In genomic region chr1:186302378-186302920, GRCh38 we compare ENCODE assay signal across 22 cellular contexts. TPM values are rescaled to one million over a fixed set of nuclear protein-coding genes. Genes with fewer than 3 reads are reported as not detected.
DNase-seq lines count a peak whose midpoint lies in the region; ATAC-seq and TF ChIP-seq lines count a peak whose summit lies in the region.
"Had no signal": no experiment of that assay in that cellular context is flagged by ENCODE, and none has a peak within 500 bp of the region (broad histone marks: within the 10 kb centered on the region; RNA-seq: fewer than 3 reads in every experiment).

No MANE protein-coding gene starts in this region.

- CTCF ChIA-PET in T-cell (lab: Charles Lee) = interaction anchor here (0.6 to 2.1 kb wide), 6 partner anchors 10 to 1320 kb away, joined by 3 to 6 read pairs (median 3); partner anchors contain the start of genes ODR4 (in 1 of the 2) and TPR (in 1 of the 2)

- no peak overlapping the region for H3K4me3 Mint-ChIP-seq in activated naive CD8-positive, alpha-beta T cell
- no peak overlapping the region for H3K4me3 Mint-ChIP-seq in activated naive CD8-positive, alpha-beta T cell treated with anti-CD3 and anti-CD28 coated beads for 36 hours
- peak overlapping the region in 1 of 3 donors; percentile 42 for H3K4me3 Mint-ChIP-seq in T-cell
- H3K4me3 Mint-ChIP-seq: activated naive CD8-positive, alpha-beta T cell treated with anti-CD3 and anti-CD28 coated beads, Interleukin-2, amount 50 U/mL, for 24 hours; stimulated activated naive CD8-positive, alpha-beta T cell treated with anti-CD3 and anti-CD28 coated beads, Interleukin-15, amount 100 ng/mL, for 72 hours had no signal

- intact Hi-C loops in tibial artery (cut with DNase I; ENCODE audit: low total_unique reads) = no loop called here

- H3K9me3 ChIP-seq in tibial artery = no peaks in the 10 kb centered on the region
- H3K9me3 ChIP-seq: neutrophil had no signal

- TF ChIP-seq CTCF in choroid plexus epithelial cell (conservative IDR thresholded peaks at IDR 0.05; ENCODE audit: low read depth, low read length) (no peak), tibial artery (IDR thresholded peaks at IDR 0.05) (no peak)

- POLR2A ChIA-PET in T-cell (lab: Charles Lee) = no interaction called here

- no peaks in the 10 kb centered on the region for H3K9me3 Mint-ChIP-seq in activated naive CD8-positive, alpha-beta T cell (ENCODE audit: low read depth)
- no peaks in the 10 kb centered on the region for H3K9me3 Mint-ChIP-seq in activated naive CD8-positive, alpha-beta T cell treated with anti-CD3 and anti-CD28 coated beads for 36 hours
- H3K9me3 Mint-ChIP-seq in T-cell = peaks cover 0 to 4% (median 0%) of the 10 kb centered on the region in 3 donors
- H3K9me3 Mint-ChIP-seq: activated naive CD8-positive, alpha-beta T cell treated with anti-CD3 and anti-CD28 coated beads, Interleukin-2, amount 50 U/mL, for 24 hours had no signal

- H3K27me3 ChIP-seq in tibial artery = no peaks in the 10 kb centered on the region
- H3K27me3 ChIP-seq: cardiac muscle cell, foreskin keratinocyte, neutrophil had no signal

- H3K4me1 Mint-ChIP-seq in activated naive CD8-positive, alpha-beta T cell (ENCODE audit: low read depth) = peaks cover 46% of the 10 kb centered on the region
- H3K4me1 Mint-ChIP-seq in activated naive CD8-positive, alpha-beta T cell treated with anti-CD3 and anti-CD28 coated beads for 36 hours = peaks cover 26% of the 10 kb centered on the region
- peaks cover 66 to 67% (median 66%) of the 10 kb centered on the region in 3 donors for H3K4me1 Mint-ChIP-seq in T-cell

- no peak for ATAC-seq in T-cell (replicated peaks in 1 of 4)
- ATAC-seq: activated naive CD8-positive, alpha-beta T cell treated with anti-CD3 and anti-CD28 coated beads, Interleukin-2, amount 50 U/mL, for 24 hours; foreskin keratinocyte; HCT116; left ventricle myocardium superior; stimulated activated naive CD8-positive, alpha-beta T cell treated with anti-CD3 and anti-CD28 coated beads, Interleukin-15, amount 100 ng/mL, for 72 hours had no signal

- H3K27me3 Mint-ChIP-seq in activated naive CD8-positive, alpha-beta T cell = no peaks in the 10 kb centered on the region
- H3K27me3 Mint-ChIP-seq in activated naive CD8-positive, alpha-beta T cell treated with anti-CD3 and anti-CD28 coated beads for 36 hours = no peaks in the 10 kb centered on the region
- H3K27me3 Mint-ChIP-seq in T-cell = no peaks in the 10 kb centered on the region
- H3K27me3 Mint-ChIP-seq: activated naive CD8-positive, alpha-beta T cell treated with anti-CD3 and anti-CD28 coated beads, Interleukin-2, amount 50 U/mL, for 24 hours; stimulated activated naive CD8-positive, alpha-beta T cell treated with anti-CD3 and anti-CD28 coated beads, Interleukin-15, amount 100 ng/mL, for 72 hours had no signal

- no peak overlapping the region for H3K4me3 ChIP-seq in choroid plexus epithelial cell (ENCODE audit: low read depth, low read length)
- no peak overlapping the region for H3K4me3 ChIP-seq in tibial artery
- H3K4me3 ChIP-seq: cardiac muscle cell had no signal

- H3K27ac Mint-ChIP-seq in activated naive CD8-positive, alpha-beta T cell = peak overlapping the region; percentile 30
- H3K27ac Mint-ChIP-seq in activated naive CD8-positive, alpha-beta T cell treated with anti-CD3 and anti-CD28 coated beads for 36 hours = no peak overlapping the region
- peak overlapping the region; percentile 91 to 95 for H3K27ac Mint-ChIP-seq in T-cell
- H3K27ac Mint-ChIP-seq: activated naive CD8-positive, alpha-beta T cell treated with anti-CD3 and anti-CD28 coated beads, Interleukin-2, amount 50 U/mL, for 24 hours; stimulated activated naive CD8-positive, alpha-beta T cell treated with anti-CD3 and anti-CD28 coated beads, Interleukin-15, amount 100 ng/mL, for 72 hours had no signal

- no peaks in the 10 kb centered on the region for H3K36me3 ChIP-seq in tibial artery
- H3K36me3 ChIP-seq: cardiac muscle cell, neutrophil had no signal

- DNase-seq in activated naive CD8-positive, alpha-beta T cell treated with anti-CD3 and anti-CD28 coated beads for 36 hours = no peak
- DNase-seq in T-cell (no peak), choroid plexus epithelial cell (ENCODE audit: low read depth) (peak; percentile 35), stromal cell of bone marrow (ENCODE audit: low read depth) (peak; percentile 21), DMS53 treated with DMSO at 0.1 percent for 48 hours (lab: John Stamatoyannopoulos, UW; ENCODE audit: unreplicated experiment) (no peak), tibial artery (no peak), H4 (ENCODE audit: low spot score) (no peak)
- DNase-seq: activated CD4-positive, alpha-beta T cell treated with anti-CD3 and anti-CD28 coated beads for 4 hours; activated naive CD8-positive, alpha-beta T cell treated with anti-CD3 and anti-CD28 coated beads, Interleukin-2, amount 50 U/mL, for 24 hours; DND-41; left ventricle myocardium superior; NCI-H1105 treated with DMSO at 0.1 percent for 48 hours; stimulated activated CD4-positive, alpha-beta T cell treated with anti-CD3 and anti-CD28 coated beads, Interleukin-4, amount 100 ng/mL, for 4 hours; stimulated activated naive CD8-positive, alpha-beta T cell treated with anti-CD3 and anti-CD28 coated beads, Interleukin-15, amount 100 ng/mL, for 72 hours; trophoblast cell had no signal

- H3K27ac ChIP-seq in tibial artery = no peak overlapping the region
- H3K27ac ChIP-seq: cardiac muscle cell, foreskin keratinocyte, neutrophil had no signal

- H3K4me1 ChIP-seq in tibial artery = peaks cover 0 to 3% (median 0%) of the 10 kb centered on the region in 4 donors
- H3K4me1 ChIP-seq: foreskin keratinocyte had no signal

- no peaks in the 10 kb centered on the region for H3K36me3 Mint-ChIP-seq in activated naive CD8-positive, alpha-beta T cell
- peaks cover 1% of the 10 kb centered on the region for H3K36me3 Mint-ChIP-seq in activated naive CD8-positive, alpha-beta T cell treated with anti-CD3 and anti-CD28 coated beads for 36 hours
- H3K36me3 Mint-ChIP-seq in T-cell = no peaks in the 10 kb centered on the region

RNA-seq across cellular contexts. Expression of gene PRG4, which starts 6.4 kb away (rescaled TPM):
- total RNA-seq in activated naive CD8-positive, alpha-beta T cell treated with anti-CD3 and anti-CD28 coated beads for 36 hours = not detected
- total RNA-seq in T-cell = under 1 TPM; 0.09 to 0.53 (median 0.35) TPM
- total RNA-seq in H4 (2014; rRNA removed; shearing (Covaris generic)) = not detected in 2 replicates
- total RNA-seq: cardiac muscle cell, dermis microvascular lymphatic vessel endothelial cell, endothelial cell of umbilical vein had no signal

Comparison
In these comparisons a context has a peak if more than half of its experiments do, and no peak if none do; other contexts are left out.
1. DNase-seq: peak in choroid plexus epithelial cell (single experiment) and stromal cell of bone marrow (single experiment); none in activated naive CD8-positive, alpha-beta T cell treated with anti-CD3 and anti-CD28 coated beads for 36 hours (single experiment), T-cell (0 of 34), DMS53 treated with DMSO at 0.1 percent for 48 hours (single experiment), tibial artery (0 of 2) and H4 (single experiment).